12 cellular contexts compared by ENCODE assay signal in the genomic region with DNA sequence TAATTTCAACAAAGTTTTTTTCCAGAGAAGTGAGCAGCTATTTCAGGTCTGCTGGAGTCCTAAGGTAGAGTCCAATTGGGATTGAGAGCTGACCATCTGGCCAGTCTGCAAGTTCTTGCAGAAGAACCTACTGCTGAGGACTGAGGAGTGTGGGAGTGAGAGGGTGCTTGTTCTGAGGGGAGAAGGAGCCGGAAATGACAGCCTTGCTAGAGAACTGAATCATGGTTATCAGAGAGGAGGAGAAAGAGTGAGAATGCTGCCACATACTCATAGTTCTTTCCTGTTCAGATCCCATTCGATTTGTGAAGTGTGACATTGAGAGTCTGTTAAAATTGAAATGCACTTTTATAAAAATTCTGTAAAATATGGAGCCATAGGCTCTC.
A peak's percentile ranks its signal among the peaks of the same experiment; 100 is the strongest.
DNase-seq lines count a peak whose midpoint lies in the region; ATAC-seq, FAIRE-seq and TF ChIP-seq lines count a peak whose summit lies in the region.
"Had no signal": no experiment of that assay in that cellular context is flagged by ENCODE, and none has a peak within 500 bp of the region (broad histone marks: within the 10 kb centered on the region; RNA-seq: fewer than 3 reads in every experiment).

No MANE protein-coding gene starts in this region.

- H3K36me3 Mint-ChIP-seq in progenitor cell of endocrine pancreas (ENCODE audit: insufficient read depth): no peaks in the 10 kb centered on the region

- H3K4me1 Mint-ChIP-seq in progenitor cell of endocrine pancreas (ENCODE audit: low read depth): peaks cover 18% of the 10 kb centered on the region
- H3K4me1 Mint-ChIP-seq: neural crest cell had no signal

- H3K27me3 Mint-ChIP-seq in progenitor cell of endocrine pancreas: no peaks in the 10 kb centered on the region

- no peaks in the 10 kb centered on the region for H3K9me3 Mint-ChIP-seq in progenitor cell of endocrine pancreas (ENCODE audit: low read depth)
- H3K9me3 Mint-ChIP-seq: neural crest cell had no signal

- no peak overlapping the region for H3K4me3 ChIP-seq in bronchial epithelial cell (ENCODE audit: low read depth, low read length)
- H3K4me3 ChIP-seq: heart left ventricle had no signal

- no peak for TF ChIP-seq CTCF in bronchial epithelial cell (IDR thresholded peaks at IDR 0.05; ENCODE audit: insufficient read depth, low read length, severe bottlenecking)
- TF ChIP-seq CTCF in progenitor cell of endocrine pancreas (IDR thresholded peaks at IDR 0.05; ENCODE audit: unreplicated experiment): no peak

- no peak for ATAC-seq in HG02885 (IDR thresholded peaks at IDR 0.05; ENCODE audit: poor library complexity, unreplicated experiment)
- ATAC-seq: heart left ventricle had no signal

- no peaks in the 10 kb centered on the region for H3K27me3 ChIP-seq in bronchial epithelial cell (ENCODE audit: control insufficient read depth, insufficient read depth, low read length)
- H3K27me3 ChIP-seq: heart left ventricle had no signal

- no peak overlapping the region for H3K4me3 Mint-ChIP-seq in progenitor cell of endocrine pancreas (ENCODE audit: low read depth)
- H3K4me3 Mint-ChIP-seq: neural crest cell had no signal

- DNase-seq in DMS53 (lab: John Stamatoyannopoulos, UW) (peak; percentile 62), DMS53 treated with DMSO at 0.1 percent for 48 hours (lab: John Stamatoyannopoulos, UW; ENCODE audit: unreplicated experiment) (no peak), NCI-H226 (peak; percentile 85), bronchial epithelial cell (ENCODE audit: low read depth) (peak; percentile 79), renal cortical epithelial cell (ENCODE audit: low read depth) (peak; percentile 60), progenitor cell of endocrine pancreas (ENCODE audit: low spot score, unreplicated experiment) (no peak), ecto neural progenitor cell (ENCODE audit: low spot score) (no peak)
- DNase-seq: 8988T, heart left ventricle, NCI-H774 had no signal

- no peak for FAIRE-seq in bronchial epithelial cell (lab: Jason Lieb, UNC)

- no peak overlapping the region for H3K27ac Mint-ChIP-seq in progenitor cell of endocrine pancreas

- H3K36me3 ChIP-seq in bronchial epithelial cell (ENCODE audit: control insufficient read depth, insufficient read depth, low read length): no peaks in the 10 kb centered on the region
- H3K36me3 ChIP-seq: heart left ventricle had no signal

Comparison
In these comparisons a context has a peak if more than half of its experiments do, and no peak if none do; other contexts are left out.
1. DNase-seq: peak in DMS53 (single experiment), NCI-H226 (single experiment), bronchial epithelial cell (single experiment) and renal cortical epithelial cell (single experiment); none in DMS53 treated with DMSO at 0.1 percent for 48 hours (single experiment), progenitor cell of endocrine pancreas (single experiment) and ecto neural progenitor cell (single experiment).